ENCODE assay signal across 8 cellular contexts in genomic region chr4:76179398-76180318, GRCh38. TPM values are rescaled to one million over a fixed set of nuclear protein-coding genes. Genes with fewer than 3 reads are reported as not detected.
A peak's percentile ranks its signal among the peaks of the same experiment; 100 is the strongest.
DNase-seq lines count a peak whose midpoint lies in the region; ATAC-seq and TF ChIP-seq lines count a peak whose summit lies in the region.

No MANE protein-coding gene starts in this region.

- no peaks in the 10 kb centered on the region for H3K4me1 Mint-ChIP-seq in nephron progenitor cell

- CTCF ChIA-PET in Panc1 (lab: Charles Lee), result interaction anchor here (0.6 to 1.0 kb wide), 3 partner anchors 198 to 488 kb away, joined by 3 to 9 read pairs (median 4); no protein-coding TSS in a partner anchor

- no peaks in the 10 kb centered on the region for H3K9me3 Mint-ChIP-seq in nephron progenitor cell

- H3K27ac ChIP-seq in KMS-11 (no peak overlapping the region), Panc1 (ENCODE audit: low read length) (no peak overlapping the region)

- peaks cover 13% of the 10 kb centered on the region for H3K36me3 Mint-ChIP-seq in nephron progenitor cell (ENCODE audit: low read depth)

- ATAC-seq in GM21576 (IDR thresholded peaks at IDR 0.05; ENCODE audit: unreplicated experiment), result peak; percentile 93
- ATAC-seq in Panc1, result peak; percentile 95
- peak; percentile 90 for ATAC-seq in stimulated activated naive CD8-positive, alpha-beta T cell treated with anti-CD3 and anti-CD28 coated beads, Interleukin-15, Interleukin-2, amounts not matched to agents 100 U/mL and 50 U/mL, for 24 hours

- no peak overlapping the region for H3K4me3 Mint-ChIP-seq in nephron progenitor cell

- peaks cover 58% of the 10 kb centered on the region for H3K4me1 ChIP-seq in KMS-11 (ENCODE audit: low read depth, poor library complexity, severe bottlenecking)
- H3K4me1 ChIP-seq in Panc1 (ENCODE audit: control insufficient read depth, insufficient read depth, low read length), result no peaks in the 10 kb centered on the region

- H3K4me3 ChIP-seq in KMS-11 (IDR thresholded peaks at IDR 0.05; ENCODE audit: insufficient read depth, low read depth, low read length) (no peak overlapping the region), Panc1 (ENCODE audit: low read depth in 2 of 2, low read length in 2 of 2) (no peak overlapping the region), fibroblast of mammary gland (ENCODE audit: control insufficient read depth, low read depth, low read length) (no peak overlapping the region)

- H3K27me3 Mint-ChIP-seq in nephron progenitor cell (ENCODE audit: low read depth, poor library complexity), result no peaks in the 10 kb centered on the region

- POLR2A ChIA-PET in Panc1 (lab: Charles Lee), result no interaction called here

- in situ Hi-C loops in Panc1 (cut with HindIII; ENCODE audit: low pct_unique_long_range_greater_than_20kb, low sequenced_read_pairs), result no loop called here

- no peaks in the 10 kb centered on the region; the same call in 1 of the 2 replicates for H3K36me3 ChIP-seq in KMS-11 (ENCODE audit: insufficient read depth)
- H3K36me3 ChIP-seq in Panc1 (ENCODE audit: control insufficient read depth, insufficient read depth, low read length), result peaks cover 4% of the 10 kb centered on the region; the same call in 1 of the 2 replicates

- no peak overlapping the region for H3K4me2 ChIP-seq in KMS-11

- DNase-seq in DMS114 treated with DMSO at 0.1 percent for 48 hours (lab: John Stamatoyannopoulos, UW; ENCODE audit: unreplicated experiment) (peak; percentile 23), Panc1 (ENCODE audit: low read depth, low spot score) (peak; percentile 55), fibroblast of mammary gland (ENCODE audit: low read depth) (peak; percentile 83), nephron progenitor cell (peak; percentile 87)
- peak; percentile 81 for DNase-seq in activated T-cell treated with anti-CD3 and anti-CD28 coated beads, Interleukin-2, amount 50 U/mL, for 1 hour
- peak; percentile 88 for DNase-seq in stimulated activated naive CD8-positive, alpha-beta T cell treated with anti-CD3 and anti-CD28 coated beads, Interleukin-15, Interleukin-2, amounts not matched to agents 100 U/mL and 50 U/mL, for 24 hours

- no peaks in the 10 kb centered on the region for H3K9me3 ChIP-seq in Panc1 (ENCODE audit: control insufficient read depth, insufficient read depth, low read depth, low read length)

- no peaks in the 10 kb centered on the region for H3K27me3 ChIP-seq in KMS-11 (ENCODE audit: insufficient read depth, low read depth)
- no peaks in the 10 kb centered on the region for H3K27me3 ChIP-seq in Panc1 (ENCODE audit: control insufficient read depth, insufficient read depth, low read length)

- BruUV-seq in Panc1 (replicated peaks; lab: Mats Ljungman, UMichigan), result no TSS peak

- H3K9ac ChIP-seq in KMS-11, result no peak overlapping the region

- H3K27ac Mint-ChIP-seq in nephron progenitor cell, result no peak overlapping the region

- peak; percentile 98 for TF ChIP-seq CTCF in KMS-11 (conservative IDR thresholded peaks at IDR 0.05; ENCODE audit: low read depth, low read length)
- peak; percentile 85 for TF ChIP-seq CTCF in Panc1 (IDR thresholded peaks at IDR 0.05)
- peak; percentile 92 for TF ChIP-seq CTCF in fibroblast of mammary gland (conservative IDR thresholded peaks at IDR 0.05; ENCODE audit: control insufficient read depth, insufficient read depth, low read depth, low read length)
- peak; percentile 93 for TF ChIP-seq CTCF in nephron progenitor cell (IDR thresholded peaks at IDR 0.05)

- H4K20me1 ChIP-seq in KMS-11 (ENCODE audit: insufficient read depth), result no peaks in the 10 kb centered on the region

- H3K79me2 ChIP-seq in KMS-11 (ENCODE audit: insufficient read depth, low read depth), result peaks cover 5% of the 10 kb centered on the region; the same call in 1 of the 2 replicates

- H2AFZ ChIP-seq in KMS-11 (ENCODE audit: low read depth), result no peak overlapping the region

- intact Hi-C loops in Panc1 (cut with micrococcal nuclease; ENCODE audit: unreplicated experiment), result no loop called here

RNA-seq across cellular contexts. Expression of gene NUP54, which starts 31.5 kb away (rescaled TPM):
- total RNA-seq in Panc1 (2021; ENCODE audit: unreplicated experiment), result 32.1 TPM
- polyA plus RNA-seq in Panc1 (2012; ENCODE audit: insufficient read length), result 15.5 TPM

RNA-seq across cellular contexts. Expression of gene SCARB2, which starts 34.0 kb away (rescaled TPM):
- 59.4 TPM for total RNA-seq in Panc1 (2021; ENCODE audit: unreplicated experiment)
- polyA plus RNA-seq in Panc1 (2012; ENCODE audit: insufficient read length), result 34.8 TPM

Comparison
In these comparisons a context has a peak if more than half of its experiments do, and no peak if none do; other contexts are left out.
1. DNase-seq: peak in every context shown above with its lines; median percentile 88 in stimulated activated naive CD8-positive, alpha-beta T cell treated with anti-CD3 and anti-CD28 coated beads, Interleukin-15, Interleukin-2, amounts not matched to agents 100 U/mL and 50 U/mL, for 24 hours; 87 in nephron progenitor cell; 83 in fibroblast of mammary gland; 81 in activated T-cell treated with anti-CD3 and anti-CD28 coated beads, Interleukin-2, amount 50 U/mL, for 1 hour; 55 in Panc1; 23 in DMS114 treated with DMSO at 0.1 percent for 48 hours.